Comparison of ENCODE assay signal across 17 cellular contexts in the genomic region with DNA sequence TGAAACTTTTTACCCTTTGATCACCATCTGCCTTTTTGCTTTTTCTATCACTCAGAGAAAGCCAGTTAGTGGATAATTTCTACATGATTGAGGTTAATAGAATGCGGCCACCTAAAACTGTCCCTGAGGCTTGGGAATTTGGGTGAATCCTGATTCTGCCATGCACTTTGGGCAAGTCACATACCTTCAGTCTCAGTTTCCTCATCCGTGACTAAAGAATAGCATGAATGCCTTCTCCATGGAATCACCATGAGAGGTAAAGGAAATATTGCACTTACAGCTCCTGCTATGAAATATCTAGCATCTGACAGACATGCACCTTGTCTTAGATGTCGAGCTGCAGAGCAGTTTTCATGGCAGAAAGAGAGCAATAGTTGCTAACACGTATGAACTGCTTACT.
"Had no signal": no experiment of that assay in that cellular context is flagged by ENCODE, and none has a peak within 500 bp of the region (broad histone marks: within the 10 kb centered on the region; RNA-seq: fewer than 3 reads in every experiment).

No MANE protein-coding gene starts in this region.

- H3K9me3 ChIP-seq: left lung, ovary, sigmoid colon, thoracic aorta had no signal

- H3K27ac ChIP-seq: left lung, ovary, thoracic aorta had no signal

- H3K36me3 Mint-ChIP-seq: activated naive CD8-positive, alpha-beta T cell treated with anti-CD3 and anti-CD28 coated beads for 36 hours had no signal

- H3K4me3 ChIP-seq: left lung, ovary, sigmoid colon, thoracic aorta had no signal

- H3K27me3 ChIP-seq: left lung, ovary, sigmoid colon had no signal

- H3K27me3 Mint-ChIP-seq: activated B cell treated with CpG ODN at 0.5 μM for 24 hours; activated naive CD8-positive, alpha-beta T cell treated with anti-CD3 and anti-CD28 coated beads for 36 hours had no signal

- DNase-seq: activated B cell treated with CpG ODN at 0.5 μM for 24 hours; activated CD4-positive, alpha-beta T cell treated with anti-CD3 and anti-CD28 coated beads, Interleukin-2, amount 10 ng/mL, durations not matched to agents 24 days and 14 days; activated naive CD8-positive, alpha-beta T cell treated with anti-CD3 and anti-CD28 coated beads for 36 hours; amygdala; left lung; nephron progenitor cell; ovary; sigmoid colon; stimulated activated CD4-positive, alpha-beta T cell treated with anti-CD3 and anti-CD28 coated beads, Interleukin-12 subunit alpha, Interleukin-12 subunit beta, amount 100 ng/mL, for 4 hours; stimulated activated CD4-positive, alpha-beta T cell treated with anti-CD3 and anti-CD28 coated beads, Interleukin-2, amount 100 ng/mL, for 24 hours; T-helper 2 cell had no signal

- H3K36me3 ChIP-seq: left lung, ovary, sigmoid colon, thoracic aorta had no signal

- H3K4me3 Mint-ChIP-seq: activated B cell treated with CpG ODN at 0.5 μM for 24 hours; activated CD4-positive, alpha-beta T cell treated with anti-CD3 and anti-CD28 coated beads, Interleukin-2, amount 10 ng/mL, durations not matched to agents 24 days and 14 days; activated naive CD8-positive, alpha-beta T cell treated with anti-CD3 and anti-CD28 coated beads for 36 hours; activated T-helper 1 cell treated with anti-CD3 and anti-CD28 coated beads, Interleukin-12 subunit alpha, Interleukin-12 subunit beta, Interleukin-2, Interleukin-4 antibody, amounts not matched to agents 30 ng/mL and 10 ng/mL and 1 ng/mL, durations not matched to agents 14 hours and 24 hours and 36 hours; endodermal cell; memory B cell; nephron progenitor cell had no signal

- H3K27ac Mint-ChIP-seq: activated B cell treated with CpG ODN at 0.5 μM for 24 hours; activated CD4-positive, alpha-beta T cell treated with anti-CD3 and anti-CD28 coated beads, Interleukin-2, amount 10 ng/mL, durations not matched to agents 24 days and 14 days; activated naive CD8-positive, alpha-beta T cell treated with anti-CD3 and anti-CD28 coated beads for 36 hours; activated T-helper 1 cell treated with anti-CD3 and anti-CD28 coated beads, Interleukin-12 subunit alpha, Interleukin-12 subunit beta, Interleukin-2, Interleukin-4 antibody, amounts not matched to agents 30 ng/mL and 10 ng/mL and 1 ng/mL, durations not matched to agents 14 hours and 24 hours and 36 hours; endodermal cell; memory B cell; nephron progenitor cell had no signal

- H3K9me3 Mint-ChIP-seq: activated B cell treated with CpG ODN at 0.5 μM for 24 hours; activated CD4-positive, alpha-beta T cell treated with anti-CD3 and anti-CD28 coated beads, Interleukin-2, amount 10 ng/mL, durations not matched to agents 24 days and 14 days; activated naive CD8-positive, alpha-beta T cell treated with anti-CD3 and anti-CD28 coated beads for 36 hours; activated T-helper 1 cell treated with anti-CD3 and anti-CD28 coated beads, Interleukin-12 subunit alpha, Interleukin-12 subunit beta, Interleukin-2, Interleukin-4 antibody, amounts not matched to agents 30 ng/mL and 10 ng/mL and 1 ng/mL, durations not matched to agents 14 hours and 24 hours and 36 hours; endodermal cell; memory B cell; nephron progenitor cell had no signal

- ATAC-seq: left lung had no signal

- FAIRE-seq: keratinocyte, TTC549 had no signal
